17 cellular contexts compared by ENCODE assay signal in genomic region chr6:25038992-25039391, GRCh38.
DNase-seq lines count a peak whose midpoint lies in the region; ATAC-seq, FAIRE-seq and TF ChIP-seq lines count a peak whose summit lies in the region.
"Had no signal": no experiment of that assay in that cellular context is flagged by ENCODE, and none has a peak within 500 bp of the region (broad histone marks: within the 10 kb centered on the region; RNA-seq: fewer than 3 reads in every experiment).

No MANE protein-coding gene starts in this region.

- H3K4me1 Mint-ChIP-seq in CD8-positive, alpha-beta T cell (ENCODE audit: low read depth) = peaks cover 89% of the 10 kb centered on the region
- peaks cover 65% of the 10 kb centered on the region for H3K4me1 Mint-ChIP-seq in T-helper 2 cell treated with Interferon-gamma antibody and Interleukin-4, amounts not matched to agents 5 μg/mL and 100 μg/mL, for 36 hours (ENCODE audit: low read depth)
- H3K4me1 Mint-ChIP-seq in immature natural killer cell (peaks cover 92 to 94% of the 10 kb centered on the region in 2 donors), Calu3 (ENCODE audit: low read depth, unreplicated experiment) (peaks cover 19% of the 10 kb centered on the region)

- no peaks in the 10 kb centered on the region for H3K9me3 Mint-ChIP-seq in CD8-positive, alpha-beta T cell
- H3K9me3 Mint-ChIP-seq in T-helper 2 cell treated with Interferon-gamma antibody and Interleukin-4, amounts not matched to agents 5 μg/mL and 100 μg/mL, for 36 hours = no peaks in the 10 kb centered on the region
- H3K9me3 Mint-ChIP-seq in immature natural killer cell = no peaks in the 10 kb centered on the region
- H3K9me3 Mint-ChIP-seq in Calu3 (ENCODE audit: low read depth, unreplicated experiment) = no peaks in the 10 kb centered on the region
- H3K9me3 Mint-ChIP-seq: HFFc6 had no signal

- TF ChIP-seq CTCF in CD8-positive, alpha-beta T cell (IDR thresholded peaks at IDR 0.05) = no peak
- no peak for TF ChIP-seq CTCF in Calu3 (IDR thresholded peaks at IDR 0.05; ENCODE audit: unreplicated experiment)

- no peaks in the 10 kb centered on the region for H3K9me3 ChIP-seq in CD8-positive, alpha-beta T cell (ENCODE audit: low read length)
- H3K9me3 ChIP-seq: body of pancreas, Peyer's patch had no signal

- CTCF ChIA-PET in CD8-positive, alpha-beta T cell (lab: Charles Lee) = interaction anchor here (1.1 to 6.5 kb wide), 9 partner anchors 11 to 183 kb away, joined by 3 to 73 read pairs (median 6); partner anchors contain the start of gene RIPOR2
- CTCF ChIA-PET in Calu3 (lab: Charles Lee) = no interaction called here

- intact Hi-C loops in CD8-positive, alpha-beta T cell (cut with DNase I, micrococcal nuclease) = no loop called here
- intact Hi-C loops in Calu3 (cut with micrococcal nuclease; ENCODE audit: unreplicated experiment) = no loop called here

- FAIRE-seq in GM12891 (lab: Jason Lieb, UNC) = no peak

- POLR2A ChIA-PET in CD8-positive, alpha-beta T cell (lab: Charles Lee) = interaction anchor here (0.7 to 2.1 kb wide), 7 partner anchors 9 to 105 kb away, joined by 3 to 16 read pairs (median 3); no protein-coding TSS in a partner anchor

- no peak overlapping the region for H3K27ac ChIP-seq in CD8-positive, alpha-beta T cell (ENCODE audit: low read depth, low read length)
- H3K27ac ChIP-seq: body of pancreas had no signal

- ATAC-seq in CD8-positive, alpha-beta T cell = no peak
- ATAC-seq: body of pancreas, left cardiac atrium had no signal

- no peak for DNase-seq in CD8-positive, alpha-beta T cell
- no peak for DNase-seq in GM12891 (ENCODE audit: insufficient read length, low spot score)
- no peak for DNase-seq in T-helper 2 cell treated with Interferon-gamma antibody and Interleukin-4, amounts not matched to agents 5 μg/mL and 100 μg/mL, for 36 hours (ENCODE audit: low spot score)
- DNase-seq in immature natural killer cell = no peak
- DNase-seq in NCI-H1105 treated with DMSO at 0.1 percent for 48 hours (lab: John Stamatoyannopoulos, UW) = no peak
- no peak for DNase-seq in inferior parietal cortex (ENCODE audit: extremely low spot score)
- DNase-seq in Calu3 = no peak
- DNase-seq: activated CD4-positive, CD25-positive, alpha-beta regulatory T cell treated with anti-CD3 and anti-CD28 coated beads, Interleukin-2, amount 50 U/mL, for 72 hours; activated effector memory CD4-positive, alpha-beta T cell treated with anti-CD3 and anti-CD28 coated beads, Interleukin-2, amount 50 U/mL, for 16 hours; body of pancreas; HFFc6; left cardiac atrium; NCI-H1694 treated with DMSO at 0.1 percent for 48 hours; NCI-H524 treated with DMSO at 0.1 percent for 48 hours; Peyer's patch; posterior cingulate gyrus had no signal

- peak overlapping the region; percentile 3 for H3K4me3 ChIP-seq in CD8-positive, alpha-beta T cell (ENCODE audit: low read depth, low read length)
- H3K4me3 ChIP-seq: body of pancreas, smooth muscle cell had no signal

- no peaks in the 10 kb centered on the region for H3K27me3 Mint-ChIP-seq in CD8-positive, alpha-beta T cell (ENCODE audit: low read depth)
- H3K27me3 Mint-ChIP-seq in T-helper 2 cell treated with Interferon-gamma antibody and Interleukin-4, amounts not matched to agents 5 μg/mL and 100 μg/mL, for 36 hours (ENCODE audit: low read depth) = no peaks in the 10 kb centered on the region
- peaks cover 0 to 6% (median 0%) of the 10 kb centered on the region in 3 donors for H3K27me3 Mint-ChIP-seq in immature natural killer cell (ENCODE audit: low read depth in 3 of 3)
- H3K27me3 Mint-ChIP-seq in Calu3 (ENCODE audit: unreplicated experiment) = no peaks in the 10 kb centered on the region

- H3K4me1 ChIP-seq in CD8-positive, alpha-beta T cell (ENCODE audit: insufficient read depth, low read length) = peaks cover 67% of the 10 kb centered on the region

- no peaks in the 10 kb centered on the region for H3K36me3 ChIP-seq in CD8-positive, alpha-beta T cell (ENCODE audit: insufficient read depth, low read length)
- H3K36me3 ChIP-seq: Peyer's patch had no signal

- H3K27ac Mint-ChIP-seq in CD8-positive, alpha-beta T cell = peak overlapping the region; percentile 84
- peak overlapping the region; percentile 72 for H3K27ac Mint-ChIP-seq in T-helper 2 cell treated with Interferon-gamma antibody and Interleukin-4, amounts not matched to agents 5 μg/mL and 100 μg/mL, for 36 hours
- H3K27ac Mint-ChIP-seq in immature natural killer cell = peak overlapping the region; percentile 74 to 100 (median 92)
- no peak overlapping the region for H3K27ac Mint-ChIP-seq in Calu3 (ENCODE audit: unreplicated experiment)
- H3K27ac Mint-ChIP-seq: HFFc6 had no signal

- no peak for TF ChIP-seq POLR2A in GM12891 (IDR thresholded peaks at IDR 0.05; ENCODE audit: low read depth, low read length)

- BruUV-seq in Calu3 (replicated peaks; lab: Mats Ljungman, UMichigan) = no TSS peak

- H3K36me3 Mint-ChIP-seq in CD8-positive, alpha-beta T cell = peaks cover 3% of the 10 kb centered on the region
- H3K36me3 Mint-ChIP-seq in T-helper 2 cell treated with Interferon-gamma antibody and Interleukin-4, amounts not matched to agents 5 μg/mL and 100 μg/mL, for 36 hours (ENCODE audit: low read depth) = peaks cover 7% of the 10 kb centered on the region
- peaks cover 0 to 4% (median 0%) of the 10 kb centered on the region in 3 donors for H3K36me3 Mint-ChIP-seq in immature natural killer cell
- H3K36me3 Mint-ChIP-seq in Calu3 (ENCODE audit: insufficient read depth, unreplicated experiment) = no peaks in the 10 kb centered on the region

- H3K27me3 ChIP-seq in CD8-positive, alpha-beta T cell (ENCODE audit: insufficient read depth, low read length) = no peaks in the 10 kb centered on the region
- H3K27me3 ChIP-seq: body of pancreas, Peyer's patch had no signal

- peak overlapping the region; percentile 55 for H3K4me3 Mint-ChIP-seq in CD8-positive, alpha-beta T cell
- peak overlapping the region; percentile 58 for H3K4me3 Mint-ChIP-seq in T-helper 2 cell treated with Interferon-gamma antibody and Interleukin-4, amounts not matched to agents 5 μg/mL and 100 μg/mL, for 36 hours
- peak overlapping the region; percentile 91 to 95 (median 92) for H3K4me3 Mint-ChIP-seq in immature natural killer cell
- no peak overlapping the region for H3K4me3 Mint-ChIP-seq in Calu3 (ENCODE audit: low read depth, unreplicated experiment)
- H3K4me3 Mint-ChIP-seq: HFFc6 had no signal

TF ChIP-seq in GM12891, 5 proteins besides CTCF, POLR2A, EP300 and RAD21:
- no peak for TF ChIP-seq POU2F2 (IDR thresholded peaks at IDR 0.05; ENCODE audit: low read depth, low read length)
- 0 out of 2 replicates have a peak, but pooled peaks have one; percentile 6 for TF ChIP-seq SPI1 (IDR thresholded peaks at IDR 0.05; ENCODE audit: low read depth, low read length)
